16 cellular contexts compared by ENCODE assay signal in the genomic region with DNA sequence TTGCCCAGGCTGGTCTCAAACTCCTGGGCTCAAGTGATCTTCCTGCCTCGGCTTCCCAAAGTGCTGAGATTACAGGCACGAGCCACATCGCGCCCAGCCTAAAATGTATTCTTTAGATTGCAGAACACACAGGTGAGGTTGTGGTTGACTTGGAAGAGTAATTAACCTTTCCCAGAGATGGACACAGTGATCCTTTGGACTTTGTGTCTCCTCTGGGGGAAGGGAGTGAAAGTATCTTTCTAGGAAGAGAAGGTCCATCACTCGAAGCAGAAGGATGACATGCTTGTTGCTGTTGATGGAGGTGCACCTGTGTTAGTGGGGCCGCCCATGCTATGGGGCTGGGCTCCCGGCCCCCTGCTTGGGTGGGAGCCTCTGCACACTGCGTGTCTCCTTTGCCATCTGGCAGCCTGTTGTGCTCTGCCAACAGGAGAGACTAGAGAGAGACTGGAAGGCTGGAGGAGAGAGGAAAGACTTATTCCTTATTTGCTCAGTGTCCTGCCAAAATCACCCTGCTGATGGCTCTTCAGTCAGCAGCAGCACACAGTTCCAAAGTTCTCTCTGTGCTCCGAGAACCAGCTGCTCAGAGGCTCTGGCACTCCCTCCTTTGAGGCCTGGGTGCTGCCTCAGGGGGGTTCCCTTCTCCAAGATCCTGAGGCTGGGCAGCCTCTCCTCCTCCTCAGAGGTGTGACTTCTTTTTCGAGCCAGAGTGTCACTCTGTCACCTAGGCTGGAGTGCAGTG. TPM values are rescaled to one million over a fixed set of nuclear protein-coding genes. Genes with fewer than 3 reads are reported as not detected.
A peak's percentile ranks its signal among the peaks of the same experiment; 100 is the strongest.
DNase-seq lines count a peak whose midpoint lies in the region; ATAC-seq and TF ChIP-seq lines count a peak whose summit lies in the region.
"Had no signal": no experiment of that assay in that cellular context is flagged by ENCODE, and none has a peak within 500 bp of the region (broad histone marks: within the 10 kb centered on the region; RNA-seq: fewer than 3 reads in every experiment).

No MANE protein-coding gene starts in this region.

- H3K27me3 Mint-ChIP-seq in MCF 10A (ENCODE audit: insufficient read depth, unreplicated experiment): no peaks in the 10 kb centered on the region

- H3K9me3 ChIP-seq in gastroesophageal sphincter (no peaks in the 10 kb centered on the region), vagina (no peaks in the 10 kb centered on the region)
- H3K9me3 ChIP-seq: thyroid gland had no signal

- H3K4me3 ChIP-seq in gastroesophageal sphincter (no peak overlapping the region), rectal smooth muscle tissue (ENCODE audit: low read length) (no peak overlapping the region), vagina (no peak overlapping the region)
- H3K4me3 ChIP-seq: K562, thyroid gland had no signal

- no peak overlapping the region for H3K9ac ChIP-seq in rectal smooth muscle tissue (ENCODE audit: low read length)

- H3K4me1 Mint-ChIP-seq in MCF 10A (ENCODE audit: insufficient read depth, unreplicated experiment): peaks cover 24% of the 10 kb centered on the region

- peaks cover 4 to 82% (median 60%) of the 10 kb centered on the region in 3 donors for H3K4me1 ChIP-seq in gastroesophageal sphincter
- H3K4me1 ChIP-seq in rectal smooth muscle tissue (ENCODE audit: control insufficient read depth, insufficient read depth, low read length): peaks cover 41% of the 10 kb centered on the region
- H3K4me1 ChIP-seq in vagina: peaks cover 77% of the 10 kb centered on the region

- no peak overlapping the region for H3K4me3 Mint-ChIP-seq in MCF 10A (ENCODE audit: unreplicated experiment)
- H3K4me3 Mint-ChIP-seq: CD4-positive, alpha-beta T cell; T-helper 2 cell treated with Interferon-gamma antibody and Interleukin-4, amounts not matched to agents 5 μg/mL and 100 μg/mL, for 36 hours had no signal

- POLR2A ChIA-PET in MCF 10A (lab: Yijun Ruan, JAX): interaction anchor here (0.7 to 1.3 kb wide), 3 partner anchors 9 to 67 kb away, joined by 3 read pairs; no protein-coding TSS in a partner anchor

- H3K27ac ChIP-seq in gastroesophageal sphincter (peak overlapping the region; percentile 45 to 98 (median 90)), rectal smooth muscle tissue (ENCODE audit: low read depth, low read length) (peak overlapping the region; percentile 95), vagina (peak overlapping the region; percentile 81)

- no TSS peak for BruUV-seq in MCF 10A (replicated peaks; lab: Mats Ljungman, UMichigan)

- no peak for TF ChIP-seq EP300 in gastroesophageal sphincter (IDR thresholded peaks at IDR 0.05)

- intact Hi-C loops in MCF 10A (cut with micrococcal nuclease) (no loop called here), vagina (cut with DNase I) (no loop called here)

- H3K27ac Mint-ChIP-seq in MCF 10A (ENCODE audit: low read depth, unreplicated experiment): no peak overlapping the region
- H3K27ac Mint-ChIP-seq: CD4-positive, alpha-beta T cell; T-helper 2 cell treated with Interferon-gamma antibody and Interleukin-4, amounts not matched to agents 5 μg/mL and 100 μg/mL, for 36 hours had no signal

- TF ChIP-seq CTCF in MCF 10A (IDR thresholded peaks at IDR 0.05; ENCODE audit: unreplicated experiment): no peak
- no peak for TF ChIP-seq CTCF in gastroesophageal sphincter (IDR thresholded peaks at IDR 0.05)
- no peak for TF ChIP-seq CTCF in vagina (IDR thresholded peaks at IDR 0.05)

- no peak for TF ChIP-seq POLR2A in gastroesophageal sphincter (IDR thresholded peaks at IDR 0.05)
- TF ChIP-seq POLR2A in vagina (IDR thresholded peaks at IDR 0.05): no peak

- H3K27me3 ChIP-seq in gastroesophageal sphincter (no peaks in the 10 kb centered on the region), rectal smooth muscle tissue (ENCODE audit: control insufficient read depth, insufficient read depth, low read length) (no peaks in the 10 kb centered on the region), vagina (no peaks in the 10 kb centered on the region)
- H3K27me3 ChIP-seq: thyroid gland had no signal

- WGBS in gastroesophageal sphincter (ENCODE audit: low coverage in 1 of 2), 2 donors: 57% methylated on average over 2 to 10 of the region's 10 CpGs

- DNase-seq in T47D (ENCODE audit: low read depth in 1 of 2, low spot score in 1 of 2): peak; percentile 43 to 65
- no peak for DNase-seq in MCF 10A (ENCODE audit: unreplicated experiment)
- no peak for DNase-seq in vagina (ENCODE audit: extremely low spot score in 2 of 2)
- DNase-seq in stimulated activated CD4-positive, alpha-beta T cell treated with anti-CD3 and anti-CD28 coated beads, Interleukin-4, amount 100 ng/mL, for 1 hour: no peak
- no peak for DNase-seq in activated CD8-positive, alpha-beta memory T cell treated with anti-CD3 and anti-CD28 coated beads, Interleukin-2, amount 50 U/mL, for 4 hours
- no peak for DNase-seq in HT-29 (ENCODE audit: low spot score)
- DNase-seq: activated CD4-positive, CD25-positive, alpha-beta regulatory T cell treated with anti-CD3 and anti-CD28 coated beads, Interleukin-2, amount 50 U/mL, for 72 hours; CD4-positive, alpha-beta T cell; NCI-H1048; SIG-M5; thyroid gland had no signal

- no peak for ATAC-seq in gastroesophageal sphincter
- ATAC-seq: K562 had no signal

- H3K9me3 Mint-ChIP-seq in MCF 10A (ENCODE audit: unreplicated experiment): no peaks in the 10 kb centered on the region

- H3K36me3 Mint-ChIP-seq in MCF 10A (ENCODE audit: insufficient read depth, unreplicated experiment): no peaks in the 10 kb centered on the region

- CTCF ChIA-PET in MCF 10A (lab: Yijun Ruan, JAX): interaction anchor here (0.6 to 0.7 kb wide), 2 partner anchors 22 to 456 kb away, joined by 3 to 4 read pairs; no protein-coding TSS in a partner anchor

- H3K36me3 ChIP-seq in gastroesophageal sphincter (no peaks in the 10 kb centered on the region), rectal smooth muscle tissue (ENCODE audit: control insufficient read depth, insufficient read depth, low read length) (no peaks in the 10 kb centered on the region), vagina (no peaks in the 10 kb centered on the region)
- H3K36me3 ChIP-seq: thyroid gland had no signal

- in situ Hi-C loops in T47D (cut with HindIII; ENCODE audit: low pct_unique_long_range_greater_than_20kb, low sequenced_read_pairs): no loop called here

RNA-seq across cellular contexts. Expression of a gene that starts 33.1 kb away (rescaled TPM):
- total RNA-seq in MCF 10A (2022): 104 and 114 TPM in 2 replicates
- total RNA-seq in gastroesophageal sphincter: 100 to 1,000 TPM; 127 to 268 (median 155) TPM
- total RNA-seq in vagina: 174 TPM
- 80.5 and 87.8 TPM in 2 replicates for total RNA-seq in HT-29 (2014; rRNA removed; shearing (Covaris generic))

RNA-seq across cellular contexts. Expression of a gene that starts 38.4 kb away (rescaled TPM):
- total RNA-seq in MCF 10A (2022) (8.7 and 12.3 TPM in 2 replicates), gastroesophageal sphincter (10 to 100 TPM; 36.9 to 70.9 (median 55.3) TPM), vagina (35.6 TPM)
- total RNA-seq in HT-29 (2014; rRNA removed; shearing (Covaris generic)): 36.6 and 49.2 TPM in 2 replicates
- total RNA-seq: CD4-positive, alpha-beta T cell had no signal

RNA-seq across cellular contexts. Expression of a gene that starts 41.9 kb away (rescaled TPM):
- 0.83 and 1.1 TPM in 2 replicates for total RNA-seq in MCF 10A (2022)
- 1 to 10 TPM in 1 of 4 donors, not detected in 3; 1.8 TPM for total RNA-seq in gastroesophageal sphincter
- not detected for total RNA-seq in vagina
- total RNA-seq in HT-29 (2014; rRNA removed; shearing (Covaris generic)): not detected in 2 replicates
- total RNA-seq: omental fat pad, thyroid gland had no signal

Comparison
In these comparisons a context has a peak if more than half of its experiments do, and no peak if none do; other contexts are left out.
1. DNase-seq: peak in T47D (2 of 2); none in MCF 10A (single experiment), vagina (0 of 2), stimulated activated CD4-positive, alpha-beta T cell treated with anti-CD3 and anti-CD28 coated beads, Interleukin-4, amount 100 ng/mL, for 1 hour (single experiment), activated CD8-positive, alpha-beta memory T cell treated with anti-CD3 and anti-CD28 coated beads, Interleukin-2, amount 50 U/mL, for 4 hours (single experiment) and HT-29 (single experiment).
2. Peak in every context shown above with its lines, with median percentiles within 50 percentile points of each other: H3K27ac ChIP-seq.